Comparison of ENCODE assay signal across 24 cellular contexts in the genomic region with DNA sequence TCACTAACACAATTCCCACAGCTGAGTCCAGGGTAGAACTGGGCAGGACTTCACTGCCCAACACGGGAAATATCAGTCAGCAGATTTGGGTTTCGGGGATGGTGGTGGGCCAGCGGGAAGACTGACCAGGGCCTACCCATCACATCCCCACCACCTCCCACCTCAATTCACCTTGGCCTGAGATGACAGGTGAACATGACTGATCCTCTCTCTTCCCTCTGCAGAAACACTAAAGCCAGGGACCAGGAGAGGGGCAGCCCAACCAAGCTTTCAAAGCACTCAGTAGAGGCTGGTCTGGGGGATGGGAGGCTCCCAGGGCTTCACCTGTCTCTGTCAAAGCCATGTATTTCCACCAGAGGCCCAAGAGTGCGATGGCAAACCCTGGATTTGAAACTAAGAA. TPM values are rescaled to one million over a fixed set of nuclear protein-coding genes. Genes with fewer than 3 reads are reported as not detected.
A peak's percentile ranks its signal among the peaks of the same experiment; 100 is the strongest.
DNase-seq lines count a peak whose midpoint lies in the region; ATAC-seq, FAIRE-seq and TF ChIP-seq lines count a peak whose summit lies in the region.
"Had no signal": no experiment of that assay in that cellular context is flagged by ENCODE, and none has a peak within 500 bp of the region (broad histone marks: within the 10 kb centered on the region; RNA-seq: fewer than 3 reads in every experiment).

No MANE protein-coding gene starts in this region.

- DNase-seq in body of pancreas (no peak), HepG2 (ENCODE audit: low spot score) (no peak), mesenchymal stem cell (no peak), right cardiac atrium (no peak)
- DNase-seq in T-helper 2 cell treated with Interferon-gamma antibody and Interleukin-4, amounts not matched to agents 5 μg/mL and 100 μg/mL, for 36 hours (ENCODE audit: low spot score), result no peak
- DNase-seq: C1 segment of cervical spinal cord; Calu3; CD4-positive, alpha-beta memory T cell; COR-L47; DMS53; DMS79 treated with DMSO at 0.1 percent for 48 hours; GF-D8; GOT3; HFFc6 had no signal

- TF ChIP-seq EP300 in HepG2 (IDR thresholded peaks at IDR 0.05; ENCODE audit: low read depth in 2 of 2, low read length in 2 of 2), result no peak
- no peak for TF ChIP-seq EP300 in HepG2 (CRISPR knock-in tag; IDR thresholded peaks at IDR 0.05; ENCODE audit: borderline replicate concordance)

- no peak overlapping the region for H3K18ac ChIP-seq in mesenchymal stem cell (ENCODE audit: low read depth in 1 of 2, low read length in 2 of 2)

- H3K9ac ChIP-seq in HepG2 (ENCODE audit: insufficient read depth, low read depth, low read length), result peak overlapping the region; percentile 85
- no peak overlapping the region for H3K9ac ChIP-seq in mesenchymal stem cell (ENCODE audit: low read length)

- H3K9me3 Mint-ChIP-seq in T-helper 2 cell treated with Interferon-gamma antibody and Interleukin-4, amounts not matched to agents 5 μg/mL and 100 μg/mL, for 36 hours, result no peaks in the 10 kb centered on the region
- H3K9me3 Mint-ChIP-seq: CD4-positive, alpha-beta memory T cell had no signal

- ATAC-seq in body of pancreas (no peak), HepG2 (no peak), GM18861 (IDR thresholded peaks at IDR 0.05; ENCODE audit: unreplicated experiment) (no peak), right cardiac atrium (no peak)

- no peak overlapping the region for H3K23ac ChIP-seq in mesenchymal stem cell (ENCODE audit: low read length in 2 of 2)

- H3K4me3 Mint-ChIP-seq in T-helper 2 cell treated with Interferon-gamma antibody and Interleukin-4, amounts not matched to agents 5 μg/mL and 100 μg/mL, for 36 hours, result no peak overlapping the region
- H3K4me3 Mint-ChIP-seq: CD4-positive, alpha-beta memory T cell; HFFc6 had no signal

- H3K4me1 ChIP-seq in body of pancreas (peaks cover 76% of the 10 kb centered on the region), HepG2 (ENCODE audit: insufficient read depth, low read length) (peaks cover 84% of the 10 kb centered on the region), mesenchymal stem cell (ENCODE audit: control insufficient read depth, insufficient read depth, low read depth, low read length) (no peaks in the 10 kb centered on the region), right cardiac atrium (ENCODE audit: control insufficient read depth, insufficient read depth, low read length) (no peaks in the 10 kb centered on the region)
- H3K4me1 ChIP-seq: HAP-1 had no signal

- no peak overlapping the region for H2BK120ac ChIP-seq in mesenchymal stem cell (ENCODE audit: low read depth, low read length)

- intact Hi-C loops in body of pancreas (cut with DNase I) (no loop called here), HepG2 (cut with micrococcal nuclease; ENCODE audit: unreplicated experiment) (loop anchor here (5.0 kb wide), 1 partner anchor 34 kb away; no protein-coding TSS in a partner anchor), right cardiac atrium (cut with DNase I) (no loop called here)

- H3K9me3 ChIP-seq in body of pancreas, result no peaks in the 10 kb centered on the region
- H3K9me3 ChIP-seq in HepG2 (ENCODE audit: low read length), result no peaks in the 10 kb centered on the region
- no peaks in the 10 kb centered on the region for H3K9me3 ChIP-seq in mesenchymal stem cell (ENCODE audit: control insufficient read depth, low read length)
- no peaks in the 10 kb centered on the region for H3K9me3 ChIP-seq in right cardiac atrium (ENCODE audit: control insufficient read depth, low read length)
- H3K9me3 ChIP-seq: HAP-1 had no signal

- H2AK5ac ChIP-seq in mesenchymal stem cell (ENCODE audit: low read length, severe bottlenecking), result no peak overlapping the region

- H3K4me1 Mint-ChIP-seq in T-helper 2 cell treated with Interferon-gamma antibody and Interleukin-4, amounts not matched to agents 5 μg/mL and 100 μg/mL, for 36 hours (ENCODE audit: low read depth), result no peaks in the 10 kb centered on the region
- H3K4me1 Mint-ChIP-seq: CD4-positive, alpha-beta memory T cell had no signal

- H2BK15ac ChIP-seq in mesenchymal stem cell (ENCODE audit: low read depth, poor library complexity, severe bottlenecking), result no peak overlapping the region

- POLR2A ChIA-PET in HepG2 (lab: Yijun Ruan, JAX), result interaction anchor here (0.9 to 5.9 kb wide), 12 partner anchors 9 to 195 kb away, joined by 3 to 169 read pairs (median 14); a partner anchor contains a TSS

- peak overlapping the region; percentile 97 for H3K4me2 ChIP-seq in HepG2 (ENCODE audit: low read depth, low read length)
- no peak overlapping the region for H3K4me2 ChIP-seq in mesenchymal stem cell (ENCODE audit: low read length, poor library complexity, severe bottlenecking)

- H3K27ac ChIP-seq in body of pancreas, result peak overlapping the region; percentile 16 to 84 (median 78)
- H3K27ac ChIP-seq in HepG2 (ENCODE audit: extremely low read length, insufficient read depth, low read length), result peak overlapping the region; percentile 88
- H3K27ac ChIP-seq in mesenchymal stem cell (ENCODE audit: low read length, poor library complexity, severe bottlenecking), result no peak overlapping the region
- H3K27ac ChIP-seq in right cardiac atrium (ENCODE audit: low read length), result no peak overlapping the region

- H2AFZ ChIP-seq in HepG2 (ENCODE audit: low read length) (no peak overlapping the region), mesenchymal stem cell (ENCODE audit: low read depth, low read length) (peak overlapping the region; percentile 3)

- no peaks in the 10 kb centered on the region for H3K36me3 Mint-ChIP-seq in T-helper 2 cell treated with Interferon-gamma antibody and Interleukin-4, amounts not matched to agents 5 μg/mL and 100 μg/mL, for 36 hours (ENCODE audit: low read depth)
- H3K36me3 Mint-ChIP-seq: CD4-positive, alpha-beta memory T cell had no signal

- no peak overlapping the region for H3K4me3 ChIP-seq in body of pancreas
- H3K4me3 ChIP-seq in HepG2 (replicated peaks in 1 of 3; ENCODE audit: insufficient read depth in 1 of 3, low read depth in 2 of 3, low read length in 3 of 3), result peak overlapping the region; percentile 8 to 88 (median 75); a peak in 5 of 6 replicates
- no peak overlapping the region for H3K4me3 ChIP-seq in mesenchymal stem cell (ENCODE audit: insufficient read depth in 1 of 2, low read depth in 1 of 2, low read length in 2 of 2)
- no peak overlapping the region for H3K4me3 ChIP-seq in right cardiac atrium (ENCODE audit: low read length)
- H3K4me3 ChIP-seq: HAP-1 had no signal

- no peak overlapping the region for H2BK12ac ChIP-seq in mesenchymal stem cell (ENCODE audit: low read length in 2 of 2)

- no peak overlapping the region for H4K8ac ChIP-seq in mesenchymal stem cell (ENCODE audit: low read length)

- H3K79me2 ChIP-seq in HepG2 (ENCODE audit: insufficient read depth, low read length), result peaks cover 65% of the 10 kb centered on the region

- in situ Hi-C loops in HepG2 (cut with HindIII; ENCODE audit: extremely low pct_ligation_motif_present, low pct_unique_long_range_greater_than_20kb), result no loop called here

- TF ChIP-seq RAD21 in HepG2 (CRISPR knock-in tag; IDR thresholded peaks at IDR 0.05), result no peak

- 79 to 86% methylated on average over 4 of the region's 4 CpGs for WGBS in body of pancreas, 2 donors
- WGBS in HepG2 (ENCODE audit: low lambda C conversion rate), result 100% methylated on average over 3 of the region's 4 CpGs
- 94% methylated on average over 3 of the region's 4 CpGs for WGBS in mesenchymal stem cell
- 93% methylated on average over 4 of the region's 4 CpGs for WGBS in right cardiac atrium

- CTCF ChIA-PET in HepG2 (lab: Yijun Ruan, JAX; ENCODE audit: low intra/inter-chr PET ratio, low total read pairs), result no interaction called here

- no peaks in the 10 kb centered on the region for H3K79me1 ChIP-seq in mesenchymal stem cell (replicated peaks; ENCODE audit: low read length, poor library complexity, severe bottlenecking)

- no peak overlapping the region for H3K27ac Mint-ChIP-seq in T-helper 2 cell treated with Interferon-gamma antibody and Interleukin-4, amounts not matched to agents 5 μg/mL and 100 μg/mL, for 36 hours
- H3K27ac Mint-ChIP-seq: CD4-positive, alpha-beta memory T cell; HFFc6 had no signal

- no peak overlapping the region for H3K14ac ChIP-seq in mesenchymal stem cell (ENCODE audit: low read length in 2 of 2)

- TF ChIP-seq CTCF in body of pancreas (IDR thresholded peaks at IDR 0.05) (no peak), HepG2 (CRISPR knock-in tag; IDR thresholded peaks at IDR 0.05) (no peak)

- H4K91ac ChIP-seq in mesenchymal stem cell (ENCODE audit: low read length), result no peak overlapping the region

- no peak overlapping the region for H2BK5ac ChIP-seq in mesenchymal stem cell (ENCODE audit: low read depth, low read length, poor library complexity, severe bottlenecking)

- H3K4ac ChIP-seq in mesenchymal stem cell (ENCODE audit: low read depth in 1 of 2, low read length in 2 of 2), result no peak overlapping the region

- no peaks in the 10 kb centered on the region; the same call in 1 of the 2 replicates for H4K20me1 ChIP-seq in HepG2 (ENCODE audit: insufficient read depth, low read length)

- TF ChIP-seq POLR2A in body of pancreas (IDR thresholded peaks at IDR 0.05), result no peak
- TF ChIP-seq POLR2A in HepG2 (IDR thresholded peaks at IDR 0.05; ENCODE audit: insufficient read depth in 1 of 2, low read depth in 2 of 2, low read length in 2 of 2), result no peak

- no peaks in the 10 kb centered on the region for H3K27me3 Mint-ChIP-seq in T-helper 2 cell treated with Interferon-gamma antibody and Interleukin-4, amounts not matched to agents 5 μg/mL and 100 μg/mL, for 36 hours (ENCODE audit: low read depth)

- FAIRE-seq in HepG2 (lab: Jason Lieb, UNC), result no peak
- FAIRE-seq: GM12891, GM18507, H54 had no signal

- H3K27me3 ChIP-seq in body of pancreas, result no peaks in the 10 kb centered on the region
- H3K27me3 ChIP-seq in HepG2 (ENCODE audit: control insufficient read depth in 1 of 2, insufficient read depth in 2 of 2, low read length in 2 of 2), result no peaks in the 10 kb centered on the region; a peak in 1 of 5 replicates
- H3K27me3 ChIP-seq in mesenchymal stem cell (ENCODE audit: control insufficient read depth in 1 of 2, insufficient read depth in 1 of 2, low read length in 2 of 2), result peaks cover 10 to 50% of the 10 kb centered on the region in 2 experiments
- no peaks in the 10 kb centered on the region for H3K27me3 ChIP-seq in right cardiac atrium (ENCODE audit: control insufficient read depth, insufficient read depth)

- no TSS peak for BruUV-seq in HepG2 (replicated peaks; lab: Mats Ljungman, UMichigan)

- no peaks in the 10 kb centered on the region for H3K36me3 ChIP-seq in body of pancreas (replicated peaks in 1 of 2; ENCODE audit: insufficient read depth in 1 of 2, low read depth in 2 of 2)
- H3K36me3 ChIP-seq in HepG2 (replicated peaks in 1 of 2; ENCODE audit: control insufficient read depth in 1 of 2, insufficient read depth in 2 of 2, low read length in 2 of 2), result peaks cover 21 to 46% of the 10 kb centered on the region in 2 experiments
- H3K36me3 ChIP-seq in mesenchymal stem cell (ENCODE audit: control insufficient read depth in 1 of 2, insufficient read depth in 2 of 2, low read depth in 1 of 2, low read length in 2 of 2), result no peaks in the 10 kb centered on the region
- H3K36me3 ChIP-seq: HAP-1 had no signal

RNA-seq across cellular contexts. Expression of a gene that starts 2.3 kb away (rescaled TPM):
- total RNA-seq in body of pancreas, result 100 to 1,000 TPM in 1 of 2 donors, 10 to 100 TPM in 1; 76.0 to 101 TPM
- 237 and 498 TPM in 2 replicates for total RNA-seq in HepG2 (2016; rRNA removed; fragmentation: Illumina TruSeq; extraction: Trizol)
- total RNA-seq in HepG2 (2016; cell fraction: cytosol; rRNA removed; fragmentation: Illumina TruSeq; extraction: Trizol; ENCODE audit: low read depth), result 71.6 and 82.2 TPM in 2 replicates
- 219 and 507 TPM in 2 replicates for total RNA-seq in HepG2 (2016; cell fraction: insoluble cytoplasmic fraction; rRNA removed; fragmentation: Illumina TruSeq; extraction: Trizol)
- 187 and 205 TPM in 2 replicates for total RNA-seq in HepG2 (2016; cell fraction: membrane; rRNA removed; fragmentation: Illumina TruSeq; extraction: Trizol)
- total RNA-seq in HepG2 (2016; cell fraction: nucleus; rRNA removed; fragmentation: Illumina TruSeq; extraction: Trizol), result 372 and 429 TPM in 2 replicates
- 449 and 569 TPM in 2 replicates for polyA plus RNA-seq in HepG2 (2011; rRNA removed)
- polyA plus RNA-seq in HepG2 (2011; cell fraction: cytosol; rRNA removed), result 331 and 435 TPM in 2 replicates
- 165 and 220 TPM in 2 replicates for polyA plus RNA-seq in HepG2 (2011; cell fraction: nucleus; rRNA removed)
- polyA plus RNA-seq in HepG2 (2012), result 423 and 569 TPM in 2 replicates
- polyA plus RNA-seq in HepG2 (2016; cell fraction: cytosol; fragmentation: Illumina TruSeq; extraction: Trizol; ENCODE audit: low read depth), result 81.2 and 88.3 TPM in 2 replicates
- 241 and 254 TPM in 2 replicates for polyA plus RNA-seq in HepG2 (2016; cell fraction: insoluble cytoplasmic fraction; fragmentation: Illumina TruSeq; extraction: Trizol; ENCODE audit: low read depth)
- polyA plus RNA-seq in HepG2 (2016; cell fraction: membrane; fragmentation: Illumina TruSeq; extraction: Trizol; ENCODE audit: low read depth), result 159 and 171 TPM in 2 replicates
- polyA plus RNA-seq in HepG2 (2016; cell fraction: nucleus; fragmentation: Illumina TruSeq; extraction: Trizol; ENCODE audit: insufficient read depth, low read depth), result 573 and 590 TPM in 2 replicates
- 0.30 and 414 TPM in 2 replicates for polyA minus RNA-seq in HepG2 (2011; rRNA and poly(A)+ RNA removed; ENCODE audit: low replicate concordance)
- 176 and 231 TPM in 2 replicates for polyA minus RNA-seq in HepG2 (2011; cell fraction: cytosol; rRNA and poly(A)+ RNA removed)
- 87.0 and 105 TPM in 2 replicates for polyA minus RNA-seq in HepG2 (2011; cell fraction: nucleus; rRNA and poly(A)+ RNA removed)
- polyA plus RNA-seq in mesenchymal stem cell (2013, experiment 1 of 2), result not detected
- not detected for polyA plus RNA-seq in mesenchymal stem cell (2013, experiment 2 of 2)
- total RNA-seq in right cardiac atrium, result 10 to 100 TPM in 3 of 4 donors, 1 to 10 TPM in 1; 4.6 to 14.4 (median 13.9) TPM
- polyA plus RNA-seq in right cardiac atrium, result 13.2 TPM
- total RNA-seq: A172; A673; CD4-positive, alpha-beta memory T cell; G401; HFFc6 had no signal
- polyA plus RNA-seq: CD4-positive, alpha-beta memory T cell had no signal

RNA-seq across cellular contexts. Expression of a gene that starts 22.3 kb away (rescaled TPM):
- total RNA-seq in body of pancreas (10 to 100 TPM; 42.8 to 57.6 TPM), HepG2 (2016; rRNA removed; fragmentation: Illumina TruSeq; extraction: Trizol) (17.2 and 39.1 TPM in 2 replicates), right cardiac atrium (not detected)
- 5.1 and 5.2 TPM in 2 replicates for total RNA-seq in HepG2 (2016; cell fraction: cytosol; rRNA removed; fragmentation: Illumina TruSeq; extraction: Trizol; ENCODE audit: low read depth)
- total RNA-seq in HepG2 (2016; cell fraction: insoluble cytoplasmic fraction; rRNA removed; fragmentation: Illumina TruSeq; extraction: Trizol), result 18.0 and 38.7 TPM in 2 replicates
- 9.0 and 10.8 TPM in 2 replicates for total RNA-seq in HepG2 (2016; cell fraction: membrane; rRNA removed; fragmentation: Illumina TruSeq; extraction: Trizol)
- total RNA-seq in HepG2 (2016; cell fraction: nucleus; rRNA removed; fragmentation: Illumina TruSeq; extraction: Trizol), result 31.1 and 34.0 TPM in 2 replicates
- polyA plus RNA-seq in HepG2 (2011; rRNA removed) (57.8 and 82.7 TPM in 2 replicates), right cardiac atrium (not detected)
- polyA plus RNA-seq in HepG2 (2011; cell fraction: cytosol; rRNA removed), result 51.9 and 68.1 TPM in 2 replicates
- 26.7 and 38.8 TPM in 2 replicates for polyA plus RNA-seq in HepG2 (2011; cell fraction: nucleus; rRNA removed)
- 39.8 and 51.8 TPM in 2 replicates for polyA plus RNA-seq in HepG2 (2012)
- 4.5 and 5.5 TPM in 2 replicates for polyA plus RNA-seq in HepG2 (2016; cell fraction: cytosol; fragmentation: Illumina TruSeq; extraction: Trizol; ENCODE audit: low read depth)
- polyA plus RNA-seq in HepG2 (2016; cell fraction: insoluble cytoplasmic fraction; fragmentation: Illumina TruSeq; extraction: Trizol; ENCODE audit: low read depth), result 17.2 and 17.4 TPM in 2 replicates
- 7.7 and 8.0 TPM in 2 replicates for polyA plus RNA-seq in HepG2 (2016; cell fraction: membrane; fragmentation: Illumina TruSeq; extraction: Trizol; ENCODE audit: low read depth)
- polyA plus RNA-seq in HepG2 (2016; cell fraction: nucleus; fragmentation: Illumina TruSeq; extraction: Trizol; ENCODE audit: insufficient read depth, low read depth), result 48.5 and 50.8 TPM in 2 replicates
- polyA minus RNA-seq in HepG2 (2011; rRNA and poly(A)+ RNA removed; ENCODE audit: low replicate concordance), result 48.7 TPM in 1 of 2 replicates, not detected in the other
- 12.7 and 23.3 TPM in 2 replicates for polyA minus RNA-seq in HepG2 (2011; cell fraction: cytosol; rRNA and poly(A)+ RNA removed)
- polyA minus RNA-seq in HepG2 (2011; cell fraction: nucleus; rRNA and poly(A)+ RNA removed), result 13.5 and 19.5 TPM in 2 replicates
- polyA plus RNA-seq in mesenchymal stem cell (2013, experiment 1 of 2), result not detected
- not detected for polyA plus RNA-seq in mesenchymal stem cell (2013, experiment 2 of 2)
- total RNA-seq: A172; A673; CD4-positive, alpha-beta memory T cell; Daoy; G401; HFFc6 had no signal
- polyA plus RNA-seq: BJ; CD4-positive, alpha-beta memory T cell had no signal

RNA-seq across cellular contexts. Expression of a gene that starts 28.6 kb away (rescaled TPM):
- total RNA-seq in body of pancreas, result 1,000 to 10,000 TPM in 1 of 2 donors, 100 to 1,000 TPM in 1; 396 to 1,783 TPM
- 433 and 825 TPM in 2 replicates for total RNA-seq in HepG2 (2016; rRNA removed; fragmentation: Illumina TruSeq; extraction: Trizol)
- 141 and 152 TPM in 2 replicates for total RNA-seq in HepG2 (2016; cell fraction: cytosol; rRNA removed; fragmentation: Illumina TruSeq; extraction: Trizol; ENCODE audit: low read depth)
- 426 and 840 TPM in 2 replicates for total RNA-seq in HepG2 (2016; cell fraction: insoluble cytoplasmic fraction; rRNA removed; fragmentation: Illumina TruSeq; extraction: Trizol)
- total RNA-seq in HepG2 (2016; cell fraction: membrane; rRNA removed; fragmentation: Illumina TruSeq; extraction: Trizol), result 232 and 248 TPM in 2 replicates
- 726 and 813 TPM in 2 replicates for total RNA-seq in HepG2 (2016; cell fraction: nucleus; rRNA removed; fragmentation: Illumina TruSeq; extraction: Trizol)
- polyA plus RNA-seq in HepG2 (2011; rRNA removed), result 2,200 and 3,367 TPM in 2 replicates
- polyA plus RNA-seq in HepG2 (2011; cell fraction: cytosol; rRNA removed), result 3,577 and 4,656 TPM in 2 replicates
- polyA plus RNA-seq in HepG2 (2011; cell fraction: nucleus; rRNA removed), result 1,545 and 2,325 TPM in 2 replicates
- 306 and 2,041 TPM in 2 replicates for polyA plus RNA-seq in HepG2 (2012)
- polyA plus RNA-seq in HepG2 (2016; cell fraction: cytosol; fragmentation: Illumina TruSeq; extraction: Trizol; ENCODE audit: low read depth), result 168 and 171 TPM in 2 replicates
- 463 and 467 TPM in 2 replicates for polyA plus RNA-seq in HepG2 (2016; cell fraction: insoluble cytoplasmic fraction; fragmentation: Illumina TruSeq; extraction: Trizol; ENCODE audit: low read depth)
- polyA plus RNA-seq in HepG2 (2016; cell fraction: membrane; fragmentation: Illumina TruSeq; extraction: Trizol; ENCODE audit: low read depth), result 216 and 234 TPM in 2 replicates
- polyA plus RNA-seq in HepG2 (2016; cell fraction: nucleus; fragmentation: Illumina TruSeq; extraction: Trizol; ENCODE audit: insufficient read depth, low read depth), result 1,122 and 1,162 TPM in 2 replicates
- 0.47 and 1,312 TPM in 2 replicates for polyA minus RNA-seq in HepG2 (2011; rRNA and poly(A)+ RNA removed; ENCODE audit: low replicate concordance)
- polyA minus RNA-seq in HepG2 (2011; cell fraction: cytosol; rRNA and poly(A)+ RNA removed), result 680 and 1,323 TPM in 2 replicates
- 461 and 851 TPM in 2 replicates for polyA minus RNA-seq in HepG2 (2011; cell fraction: nucleus; rRNA and poly(A)+ RNA removed)
- polyA plus RNA-seq in mesenchymal stem cell (2013, experiment 1 of 2), result 0.10 TPM
- 0.08 TPM for polyA plus RNA-seq in mesenchymal stem cell (2013, experiment 2 of 2)
- total RNA-seq in right cardiac atrium, result 100 to 1,000 TPM in 3 of 4 donors, 10 to 100 TPM in 1; 56.4 to 390 (median 216) TPM
- polyA plus RNA-seq in right cardiac atrium, result 114 TPM
- total RNA-seq: A172; CD4-positive, alpha-beta memory T cell; Daoy; G401; HFFc6 had no signal
- polyA plus RNA-seq: CD4-positive, alpha-beta memory T cell had no signal

Comparison
In these comparisons a context has a peak if more than half of its experiments do, and no peak if none do; other contexts are left out.
1. H3K27ac ChIP-seq: peak in body of pancreas (4 of 4) and HepG2 (single experiment); none in mesenchymal stem cell (single experiment) and right cardiac atrium (single experiment).
2. H3K4me3 ChIP-seq: peak in HepG2 (3 of 3); none in body of pancreas (0 of 2), mesenchymal stem cell (0 of 2) and right cardiac atrium (single experiment).
3. RNA of a gene that starts 2.3 kb away (total RNA-seq): 71.6 to 507 TPM in HepG2 and 76.0 to 101 TPM in body of pancreas; 4.6 to 14.4 TPM in right cardiac atrium; every median in the first group is over 4 times any median in the second.
4. RNA of a gene that starts 22.3 kb away (total RNA-seq): 42.8 to 57.6 TPM in body of pancreas and 5.1 to 39.1 TPM in HepG2; not detected in right cardiac atrium; every median in the first group is over 4 times any median in the second.